Comparison of ENCODE assay signal across 1 cellular context in the genomic region with DNA sequence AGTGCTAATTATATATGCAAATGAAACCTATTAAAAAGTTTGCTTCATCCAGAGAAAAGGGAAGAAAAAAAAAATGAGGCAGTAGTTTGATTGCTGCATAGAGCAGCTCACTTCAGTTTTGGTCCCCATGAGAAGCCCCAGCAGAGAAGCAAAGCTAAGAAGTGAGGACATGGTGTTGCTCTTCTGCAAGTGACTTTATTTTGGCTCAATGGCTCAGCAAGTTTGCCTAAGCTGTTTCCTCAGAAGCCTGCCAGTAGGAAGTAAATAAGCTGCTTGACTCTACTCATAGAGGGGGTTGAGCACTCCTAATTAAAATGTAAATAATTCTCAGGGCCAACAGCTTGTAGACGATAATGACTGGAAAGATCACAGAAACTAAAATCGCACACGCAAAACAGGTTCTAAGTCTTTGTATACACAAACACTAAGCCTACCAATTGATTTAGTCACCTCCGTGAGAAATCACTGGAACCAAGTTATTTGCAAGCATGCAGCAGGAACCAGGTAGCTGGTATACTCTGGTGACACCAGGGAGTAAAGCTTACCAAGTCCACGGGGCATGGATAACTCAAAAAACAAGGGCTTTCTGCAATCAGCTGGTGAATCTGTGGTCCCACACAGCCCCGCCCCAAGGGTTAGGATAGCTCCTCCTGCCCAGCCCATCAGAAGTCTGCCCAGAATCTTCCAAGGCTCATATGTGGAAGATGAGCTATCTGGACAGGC.
TF ChIP-seq lines count a peak whose summit lies in the region.

No MANE protein-coding gene starts in this region.

TF ChIP-seq in K562, 482 proteins besides CTCF, POLR2A, EP300 and RAD21:
- TF ChIP-seq MYC (IDR thresholded peaks at IDR 0.05; ENCODE audit: low read depth, low read length), result peak; percentile 27; the same call in 1 of the 2 replicates
- no peak for TF ChIP-seq MYC (CRISPR knock-in tag; IDR thresholded peaks at IDR 0.05; ENCODE audit: borderline replicate concordance, low read depth)
- TF ChIP-seq NFRKB (IDR thresholded peaks at IDR 0.05; ENCODE audit: low read depth), result peak; percentile 61
- 0 out of 2 replicates have a peak, but pooled peaks have one; percentile 0 for TF ChIP-seq DPF2 (IDR thresholded peaks at IDR 0.05)
- TF ChIP-seq KDM5B (IDR thresholded peaks at IDR 0.05; ENCODE audit: insufficient replicate concordance, low read depth, low read length), result peak; percentile 18
- 0 out of 2 replicates have a peak, but pooled peaks have one; percentile 2 for TF ChIP-seq MTA2 (IDR thresholded peaks at IDR 0.05; ENCODE audit: low read depth)
- no peak for TF ChIP-seq ZNF444 (CRISPR knock-in tag; IDR thresholded peaks at IDR 0.05)
- TF ChIP-seq HMBOX1 (IDR thresholded peaks at IDR 0.05), result peak; percentile 63
- TF ChIP-seq ZNF79 (CRISPR knock-in tag; IDR thresholded peaks at IDR 0.05; ENCODE audit: low read depth), result no peak
- peak; percentile 76; the same call in 1 of the 2 replicates for TF ChIP-seq CTBP1 (IDR thresholded peaks at IDR 0.05; ENCODE audit: borderline replicate concordance)
- peak; percentile 51 for TF ChIP-seq BRD9 (IDR thresholded peaks at IDR 0.05; ENCODE audit: low read depth, partially characterized antibody)
- no peak for TF ChIP-seq TAF9B (IDR thresholded peaks at IDR 0.05; ENCODE audit: partially characterized antibody)
- no peak for TF ChIP-seq CEBPG (CRISPR knock-in tag; IDR thresholded peaks at IDR 0.05)
- TF ChIP-seq CEBPG (tag; conservative IDR thresholded peaks at IDR 0.05 in 1 of 2, IDR thresholded peaks at IDR 0.05 in 1 of 2), result 0 out of 4 replicates have a peak, but pooled peaks of 1 of the 2 experiments have one; percentile 12
- no peak for TF ChIP-seq ZNF347 (CRISPR knock-in tag; IDR thresholded peaks at IDR 0.05; ENCODE audit: low read depth)
- peak in 1 of 2 experiments; percentile 10; a peak in 1 of 4 replicates for TF ChIP-seq FOXK2 (conservative IDR thresholded peaks at IDR 0.05 in 1 of 2, IDR thresholded peaks at IDR 0.05 in 1 of 2; ENCODE audit: low read depth in 2 of 2)
- TF ChIP-seq ZNF445 (CRISPR knock-in tag; IDR thresholded peaks at IDR 0.05; ENCODE audit: low read depth), result 0 out of 2 replicates have a peak, but pooled peaks have one; percentile 16
- no peak for TF ChIP-seq ARHGAP35 (IDR thresholded peaks at IDR 0.05; ENCODE audit: partially characterized antibody)
- TF ChIP-seq, protein P1, sequence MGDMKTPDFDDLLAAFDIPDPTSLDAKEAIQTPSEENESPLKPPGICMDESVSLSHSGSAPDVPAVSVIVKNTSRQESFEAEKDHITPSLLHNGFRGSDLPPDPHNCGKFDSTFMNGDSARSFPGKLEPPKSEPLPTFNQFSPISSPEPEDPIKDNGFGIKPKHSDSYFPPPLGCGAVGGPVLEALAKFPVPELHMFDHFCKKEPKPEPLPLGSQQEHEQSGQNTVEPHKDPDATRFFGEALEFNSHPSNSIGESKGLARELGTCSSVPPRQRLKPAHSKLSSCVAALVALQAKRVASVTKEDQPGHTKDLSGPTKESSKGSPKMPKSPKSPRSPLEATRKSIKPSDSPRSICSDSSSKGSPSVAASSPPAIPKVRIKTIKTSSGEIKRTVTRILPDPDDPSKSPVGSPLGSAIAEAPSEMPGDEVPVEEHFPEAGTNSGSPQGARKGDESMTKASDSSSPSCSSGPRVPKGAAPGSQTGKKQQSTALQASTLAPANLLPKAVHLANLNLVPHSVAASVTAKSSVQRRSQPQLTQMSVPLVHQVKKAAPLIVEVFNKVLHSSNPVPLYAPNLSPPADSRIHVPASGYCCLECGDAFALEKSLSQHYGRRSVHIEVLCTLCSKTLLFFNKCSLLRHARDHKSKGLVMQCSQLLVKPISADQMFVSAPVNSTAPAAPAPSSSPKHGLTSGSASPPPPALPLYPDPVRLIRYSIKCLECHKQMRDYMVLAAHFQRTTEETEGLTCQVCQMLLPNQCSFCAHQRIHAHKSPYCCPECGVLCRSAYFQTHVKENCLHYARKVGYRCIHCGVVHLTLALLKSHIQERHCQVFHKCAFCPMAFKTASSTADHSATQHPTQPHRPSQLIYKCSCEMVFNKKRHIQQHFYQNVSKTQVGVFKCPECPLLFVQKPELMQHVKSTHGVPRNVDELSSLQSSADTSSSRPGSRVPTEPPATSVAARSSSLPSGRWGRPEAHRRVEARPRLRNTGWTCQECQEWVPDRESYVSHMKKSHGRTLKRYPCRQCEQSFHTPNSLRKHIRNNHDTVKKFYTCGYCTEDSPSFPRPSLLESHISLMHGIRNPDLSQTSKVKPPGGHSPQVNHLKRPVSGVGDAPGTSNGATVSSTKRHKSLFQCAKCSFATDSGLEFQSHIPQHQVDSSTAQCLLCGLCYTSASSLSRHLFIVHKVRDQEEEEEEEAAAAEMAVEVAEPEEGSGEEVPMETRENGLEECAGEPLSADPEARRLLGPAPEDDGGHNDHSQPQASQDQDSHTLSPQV (IDR thresholded peaks at IDR 0.05), result 0 out of 2 replicates have a peak, but pooled peaks have one; percentile 29
- TF ChIP-seq, protein P2, sequence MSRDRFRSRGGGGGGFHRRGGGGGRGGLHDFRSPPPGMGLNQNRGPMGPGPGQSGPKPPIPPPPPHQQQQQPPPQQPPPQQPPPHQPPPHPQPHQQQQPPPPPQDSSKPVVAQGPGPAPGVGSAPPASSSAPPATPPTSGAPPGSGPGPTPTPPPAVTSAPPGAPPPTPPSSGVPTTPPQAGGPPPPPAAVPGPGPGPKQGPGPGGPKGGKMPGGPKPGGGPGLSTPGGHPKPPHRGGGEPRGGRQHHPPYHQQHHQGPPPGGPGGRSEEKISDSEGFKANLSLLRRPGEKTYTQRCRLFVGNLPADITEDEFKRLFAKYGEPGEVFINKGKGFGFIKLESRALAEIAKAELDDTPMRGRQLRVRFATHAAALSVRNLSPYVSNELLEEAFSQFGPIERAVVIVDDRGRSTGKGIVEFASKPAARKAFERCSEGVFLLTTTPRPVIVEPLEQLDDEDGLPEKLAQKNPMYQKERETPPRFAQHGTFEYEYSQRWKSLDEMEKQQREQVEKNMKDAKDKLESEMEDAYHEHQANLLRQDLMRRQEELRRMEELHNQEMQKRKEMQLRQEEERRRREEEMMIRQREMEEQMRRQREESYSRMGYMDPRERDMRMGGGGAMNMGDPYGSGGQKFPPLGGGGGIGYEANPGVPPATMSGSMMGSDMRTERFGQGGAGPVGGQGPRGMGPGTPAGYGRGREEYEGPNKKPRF (IDR thresholded peaks at IDR 0.05; ENCODE audit: low read depth, low read length), result no peak
- TF ChIP-seq RBM25 (IDR thresholded peaks at IDR 0.05; ENCODE audit: low read depth, low read length, severe bottlenecking), result no peak
- TF ChIP-seq ZNF384 (IDR thresholded peaks at IDR 0.05; ENCODE audit: low read depth, low read length), result 0 out of 2 replicates have a peak, but pooled peaks have one; percentile 19
- peak; percentile 25; the same call in 1 of the 2 replicates for TF ChIP-seq NFE2 (IDR thresholded peaks at IDR 0.05; ENCODE audit: low read depth)
- TF ChIP-seq LCOR (CRISPR knock-in tag; IDR thresholded peaks at IDR 0.05), result 0 out of 2 replicates have a peak, but pooled peaks have one; percentile 28
- peak; percentile 81 for TF ChIP-seq TFAP4 (CRISPR knock-in tag; IDR thresholded peaks at IDR 0.05; ENCODE audit: borderline replicate concordance)
- TF ChIP-seq, protein P3, sequence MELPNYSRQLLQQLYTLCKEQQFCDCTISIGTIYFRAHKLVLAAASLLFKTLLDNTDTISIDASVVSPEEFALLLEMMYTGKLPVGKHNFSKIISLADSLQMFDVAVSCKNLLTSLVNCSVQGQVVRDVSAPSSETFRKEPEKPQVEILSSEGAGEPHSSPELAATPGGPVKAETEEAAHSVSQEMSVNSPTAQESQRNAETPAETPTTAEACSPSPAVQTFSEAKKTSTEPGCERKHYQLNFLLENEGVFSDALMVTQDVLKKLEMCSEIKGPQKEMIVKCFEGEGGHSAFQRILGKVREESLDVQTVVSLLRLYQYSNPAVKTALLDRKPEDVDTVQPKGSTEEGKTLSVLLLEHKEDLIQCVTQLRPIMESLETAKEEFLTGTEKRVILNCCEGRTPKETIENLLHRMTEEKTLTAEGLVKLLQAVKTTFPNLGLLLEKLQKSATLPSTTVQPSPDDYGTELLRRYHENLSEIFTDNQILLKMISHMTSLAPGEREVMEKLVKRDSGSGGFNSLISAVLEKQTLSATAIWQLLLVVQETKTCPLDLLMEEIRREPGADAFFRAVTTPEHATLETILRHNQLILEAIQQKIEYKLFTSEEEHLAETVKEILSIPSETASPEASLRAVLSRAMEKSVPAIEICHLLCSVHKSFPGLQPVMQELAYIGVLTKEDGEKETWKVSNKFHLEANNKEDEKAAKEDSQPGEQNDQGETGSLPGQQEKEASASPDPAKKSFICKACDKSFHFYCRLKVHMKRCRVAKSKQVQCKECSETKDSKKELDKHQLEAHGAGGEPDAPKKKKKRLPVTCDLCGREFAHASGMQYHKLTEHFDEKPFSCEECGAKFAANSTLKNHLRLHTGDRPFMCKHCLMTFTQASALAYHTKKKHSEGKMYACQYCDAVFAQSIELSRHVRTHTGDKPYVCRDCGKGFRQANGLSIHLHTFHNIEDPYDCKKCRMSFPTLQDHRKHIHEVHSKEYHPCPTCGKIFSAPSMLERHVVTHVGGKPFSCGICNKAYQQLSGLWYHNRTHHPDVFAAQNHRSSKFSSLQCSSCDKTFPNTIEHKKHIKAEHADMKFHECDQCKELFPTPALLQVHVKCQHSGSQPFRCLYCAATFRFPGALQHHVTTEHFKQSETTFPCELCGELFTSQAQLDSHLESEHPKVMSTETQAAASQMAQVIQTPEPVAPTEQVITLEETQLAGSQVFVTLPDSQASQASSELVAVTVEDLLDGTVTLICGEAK (IDR thresholded peaks at IDR 0.05), result 0 out of 2 replicates have a peak, but pooled peaks have one; percentile 16
- TF ChIP-seq, protein P3 (CRISPR knock-in tag; IDR thresholded peaks at IDR 0.05), result no peak
- TF ChIP-seq, protein P4, sequence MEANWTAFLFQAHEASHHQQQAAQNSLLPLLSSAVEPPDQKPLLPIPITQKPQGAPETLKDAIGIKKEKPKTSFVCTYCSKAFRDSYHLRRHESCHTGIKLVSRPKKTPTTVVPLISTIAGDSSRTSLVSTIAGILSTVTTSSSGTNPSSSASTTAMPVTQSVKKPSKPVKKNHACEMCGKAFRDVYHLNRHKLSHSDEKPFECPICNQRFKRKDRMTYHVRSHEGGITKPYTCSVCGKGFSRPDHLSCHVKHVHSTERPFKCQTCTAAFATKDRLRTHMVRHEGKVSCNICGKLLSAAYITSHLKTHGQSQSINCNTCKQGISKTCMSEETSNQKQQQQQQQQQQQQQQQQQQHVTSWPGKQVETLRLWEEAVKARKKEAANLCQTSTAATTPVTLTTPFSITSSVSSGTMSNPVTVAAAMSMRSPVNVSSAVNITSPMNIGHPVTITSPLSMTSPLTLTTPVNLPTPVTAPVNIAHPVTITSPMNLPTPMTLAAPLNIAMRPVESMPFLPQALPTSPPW (CRISPR knock-in tag; IDR thresholded peaks at IDR 0.05), result peak; percentile 56; the same call in 1 of the 2 replicates
